In the genomic region with DNA sequence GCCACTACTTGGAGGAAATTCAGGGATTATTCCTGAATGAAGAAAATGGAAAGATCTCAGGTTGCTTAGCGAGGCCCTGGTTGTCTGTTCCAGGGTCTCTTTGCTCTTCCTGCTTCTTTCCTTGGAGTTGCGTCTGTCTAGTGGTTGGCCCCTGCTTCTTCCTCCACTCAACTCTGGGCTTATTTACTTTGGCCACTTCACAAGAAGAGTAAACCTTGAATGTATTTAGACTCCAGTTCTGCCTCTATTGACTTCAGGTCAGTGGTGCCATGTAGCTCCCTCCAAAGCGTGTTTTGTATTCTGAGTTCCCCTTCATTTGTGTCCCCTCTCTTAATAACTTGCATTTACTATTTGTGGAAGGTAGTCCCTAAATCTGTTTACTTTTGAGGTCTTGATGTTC, we compare ENCODE assay signal across 15 cellular contexts.
A peak's percentile ranks its signal among the peaks of the same experiment; 100 is the strongest.
DNase-seq lines count a peak whose midpoint lies in the region; ATAC-seq and TF ChIP-seq lines count a peak whose summit lies in the region.
"Had no signal": no experiment of that assay in that cellular context is flagged by ENCODE, and none has a peak within 500 bp of the region (broad histone marks: within the 10 kb centered on the region; RNA-seq: fewer than 3 reads in every experiment).

No MANE protein-coding gene starts in this region.

- POLR2A ChIA-PET in CD8-positive, alpha-beta T cell (lab: Charles Lee), result no interaction called here
- POLR2A ChIA-PET in PC-9 (lab: Charles Lee; ENCODE audit: unreplicated experiment), result no interaction called here

- WGBS in GM23248 (ENCODE audit: low coverage in 1 of 2, low lambda C conversion rate in 2 of 2, missing lambda C conversion rate in 2 of 2), 2 experiments, result 97 to 100% methylated on average over 3 of the region's 3 CpGs

- H3K27me3 Mint-ChIP-seq in CD8-positive, alpha-beta T cell (ENCODE audit: low read depth), result no peaks in the 10 kb centered on the region
- no peaks in the 10 kb centered on the region for H3K27me3 Mint-ChIP-seq in IgD-negative memory B cell
- H3K27me3 Mint-ChIP-seq in activated T-helper 17 cell treated with anti-CD3 and anti-CD28 coated beads, Interleukin-2, amount 50 U/mL, for 72 hours, result no peaks in the 10 kb centered on the region

- no peak for ATAC-seq in CD8-positive, alpha-beta T cell
- ATAC-seq in activated T-helper 17 cell treated with anti-CD3 and anti-CD28 coated beads, Interleukin-2, amount 50 U/mL, for 72 hours (replicated peaks), result no peak
- ATAC-seq in lower lobe of right lung (peak; percentile 45 to 64), HG02981 (IDR thresholded peaks at IDR 0.05; ENCODE audit: unreplicated experiment) (no peak), HG03175 (IDR thresholded peaks at IDR 0.05; ENCODE audit: unreplicated experiment) (no peak)

- H3K36me3 Mint-ChIP-seq in CD8-positive, alpha-beta T cell, result peaks cover 45% of the 10 kb centered on the region
- peaks cover 12% of the 10 kb centered on the region for H3K36me3 Mint-ChIP-seq in IgD-negative memory B cell
- H3K36me3 Mint-ChIP-seq in activated T-helper 17 cell treated with anti-CD3 and anti-CD28 coated beads, Interleukin-2, amount 50 U/mL, for 72 hours (ENCODE audit: low read depth), result peaks cover 24% of the 10 kb centered on the region

- H3K4me2 ChIP-seq in GM23248 (ENCODE audit: unreplicated experiment) (no peak overlapping the region), PC-9 (no peak overlapping the region)

- no peak overlapping the region for H3K4me3 Mint-ChIP-seq in CD8-positive, alpha-beta T cell
- no peak overlapping the region for H3K4me3 Mint-ChIP-seq in IgD-negative memory B cell
- H3K4me3 Mint-ChIP-seq in activated T-helper 17 cell treated with anti-CD3 and anti-CD28 coated beads, Interleukin-2, amount 50 U/mL, for 72 hours, result no peak overlapping the region
- H3K4me3 Mint-ChIP-seq: CD4-positive, CD25-positive, alpha-beta regulatory T cell had no signal

- H3K4me1 ChIP-seq in CD8-positive, alpha-beta T cell (ENCODE audit: insufficient read depth, low read length), result no peaks in the 10 kb centered on the region
- H3K4me1 ChIP-seq in lower lobe of right lung (no peaks in the 10 kb centered on the region), GM23248 (ENCODE audit: insufficient read depth) (no peaks in the 10 kb centered on the region), PC-9 (replicated peaks; ENCODE audit: insufficient read depth) (no peaks in the 10 kb centered on the region)

- intact Hi-C loops in CD8-positive, alpha-beta T cell (cut with DNase I, micrococcal nuclease), result no loop called here
- intact Hi-C loops in lower lobe of right lung (cut with DNase I) (no loop called here), PC-9 (cut with micrococcal nuclease; ENCODE audit: unreplicated experiment) (no loop called here)

- H3K9me3 Mint-ChIP-seq in CD8-positive, alpha-beta T cell, result no peaks in the 10 kb centered on the region
- no peaks in the 10 kb centered on the region for H3K9me3 Mint-ChIP-seq in IgD-negative memory B cell
- H3K9me3 Mint-ChIP-seq in activated T-helper 17 cell treated with anti-CD3 and anti-CD28 coated beads, Interleukin-2, amount 50 U/mL, for 72 hours, result no peaks in the 10 kb centered on the region
- H3K9me3 Mint-ChIP-seq: CD4-positive, CD25-positive, alpha-beta regulatory T cell had no signal

- no peak overlapping the region for H3K27ac ChIP-seq in CD8-positive, alpha-beta T cell (ENCODE audit: low read depth, low read length)
- H3K27ac ChIP-seq in lower lobe of right lung (no peak overlapping the region), GM23248 (no peak overlapping the region), PC-9 (no peak overlapping the region)

- H3K79me2 ChIP-seq in GM23248 (ENCODE audit: insufficient read depth) (no peaks in the 10 kb centered on the region), PC-9 (ENCODE audit: low read depth) (no peaks in the 10 kb centered on the region)

- H3K4me1 Mint-ChIP-seq in CD8-positive, alpha-beta T cell (ENCODE audit: low read depth), result peaks cover 2% of the 10 kb centered on the region
- H3K4me1 Mint-ChIP-seq in IgD-negative memory B cell, result peaks cover 0 to 4% (median 2%) of the 10 kb centered on the region in 3 donors
- no peaks in the 10 kb centered on the region for H3K4me1 Mint-ChIP-seq in activated T-helper 17 cell treated with anti-CD3 and anti-CD28 coated beads, Interleukin-2, amount 50 U/mL, for 72 hours

- CTCF ChIA-PET in CD8-positive, alpha-beta T cell (lab: Charles Lee), result no interaction called here
- CTCF ChIA-PET in PC-9 (lab: Charles Lee), result no interaction called here

- H4K20me1 ChIP-seq in GM23248 (ENCODE audit: insufficient read depth) (no peaks in the 10 kb centered on the region), PC-9 (ENCODE audit: insufficient read depth) (no peaks in the 10 kb centered on the region)

- no peaks in the 10 kb centered on the region for H3K36me3 ChIP-seq in CD8-positive, alpha-beta T cell (ENCODE audit: insufficient read depth, low read length)
- peaks cover 19% of the 10 kb centered on the region for H3K36me3 ChIP-seq in lower lobe of right lung
- peaks cover 6% of the 10 kb centered on the region; the same call in 1 of the 2 replicates for H3K36me3 ChIP-seq in GM23248 (ENCODE audit: low read depth)
- no peaks in the 10 kb centered on the region for H3K36me3 ChIP-seq in PC-9 (ENCODE audit: low read depth)

- H3K9me2 ChIP-seq in GM23248 (ENCODE audit: insufficient read depth) (no peaks in the 10 kb centered on the region; the same call in 1 of the 2 replicates), PC-9 (ENCODE audit: insufficient read depth) (no peaks in the 10 kb centered on the region)

- no peaks in the 10 kb centered on the region for H3K27me3 ChIP-seq in CD8-positive, alpha-beta T cell (ENCODE audit: insufficient read depth, low read length)
- no peaks in the 10 kb centered on the region for H3K27me3 ChIP-seq in lower lobe of right lung (ENCODE audit: low read depth)
- no peaks in the 10 kb centered on the region for H3K27me3 ChIP-seq in GM23248 (replicated peaks; ENCODE audit: insufficient read depth)
- no peaks in the 10 kb centered on the region for H3K27me3 ChIP-seq in PC-9 (ENCODE audit: insufficient read depth, low read depth)

- H2AFZ ChIP-seq in GM23248, result no peak overlapping the region
- no peak overlapping the region for H2AFZ ChIP-seq in PC-9

- H3K4me3 ChIP-seq in CD8-positive, alpha-beta T cell (ENCODE audit: low read depth, low read length), result no peak overlapping the region
- H3K4me3 ChIP-seq in lower lobe of right lung (no peak overlapping the region), GM23248 (no peak overlapping the region), PC-9 (no peak overlapping the region)

- peak overlapping the region; percentile 49 for H3K27ac Mint-ChIP-seq in CD8-positive, alpha-beta T cell
- H3K27ac Mint-ChIP-seq in IgD-negative memory B cell, result peak overlapping the region in 2 of 3 donors; percentile 41 to 60
- peak overlapping the region; percentile 9 for H3K27ac Mint-ChIP-seq in activated T-helper 17 cell treated with anti-CD3 and anti-CD28 coated beads, Interleukin-2, amount 50 U/mL, for 72 hours

- in situ Hi-C loops in GM23248 (cut with MboI), result no loop called here

- no peak for TF ChIP-seq CTCF in CD8-positive, alpha-beta T cell (IDR thresholded peaks at IDR 0.05)
- TF ChIP-seq CTCF in lower lobe of right lung (IDR thresholded peaks at IDR 0.05), result no peak
- no peak for TF ChIP-seq CTCF in PC-9 (conservative IDR thresholded peaks at IDR 0.05)

- H3K9ac ChIP-seq in GM23248, result no peak overlapping the region

- H3F3A ChIP-seq in GM23248 (ENCODE audit: insufficient read depth) (no peaks in the 10 kb centered on the region), PC-9 (ENCODE audit: insufficient read depth, low read depth) (no peaks in the 10 kb centered on the region)

- H3K9me3 ChIP-seq in CD8-positive, alpha-beta T cell (ENCODE audit: low read length), result no peaks in the 10 kb centered on the region
- H3K9me3 ChIP-seq in lower lobe of right lung, result no peaks in the 10 kb centered on the region
- no peaks in the 10 kb centered on the region for H3K9me3 ChIP-seq in GM23248 (ENCODE audit: low read depth)
- no peaks in the 10 kb centered on the region for H3K9me3 ChIP-seq in PC-9 (ENCODE audit: insufficient read depth, low read depth)

- DNase-seq in CD8-positive, alpha-beta T cell, result no peak
- DNase-seq in lower lobe of right lung, result no peak
- DNase-seq in GM23248, result no peak
- no peak for DNase-seq in PC-9
- DNase-seq: CD4-positive, CD25-positive, alpha-beta regulatory T cell; Kasumi-1; NCI-H146; NCI-H2107; NCI-H226; NCI-H82; SIG-M5 had no signal

- BruUV-seq in PC-9 (replicated peaks; lab: Mats Ljungman, UMichigan), result no TSS peak

Comparison
In these comparisons a context has a peak if more than half of its experiments do, and no peak if none do; other contexts are left out.
1. ATAC-seq: peak in lower lobe of right lung (2 of 2); none in CD8-positive, alpha-beta T cell (single experiment), activated T-helper 17 cell treated with anti-CD3 and anti-CD28 coated beads, Interleukin-2, amount 50 U/mL, for 72 hours (single experiment), HG02981 (single experiment) and HG03175 (single experiment).
2. Peak in every context shown above with its lines, with median percentiles within 50 percentile points of each other: H3K27ac Mint-ChIP-seq.